Comparison of ENCODE assay signal across 8 cellular contexts in the genomic region with DNA sequence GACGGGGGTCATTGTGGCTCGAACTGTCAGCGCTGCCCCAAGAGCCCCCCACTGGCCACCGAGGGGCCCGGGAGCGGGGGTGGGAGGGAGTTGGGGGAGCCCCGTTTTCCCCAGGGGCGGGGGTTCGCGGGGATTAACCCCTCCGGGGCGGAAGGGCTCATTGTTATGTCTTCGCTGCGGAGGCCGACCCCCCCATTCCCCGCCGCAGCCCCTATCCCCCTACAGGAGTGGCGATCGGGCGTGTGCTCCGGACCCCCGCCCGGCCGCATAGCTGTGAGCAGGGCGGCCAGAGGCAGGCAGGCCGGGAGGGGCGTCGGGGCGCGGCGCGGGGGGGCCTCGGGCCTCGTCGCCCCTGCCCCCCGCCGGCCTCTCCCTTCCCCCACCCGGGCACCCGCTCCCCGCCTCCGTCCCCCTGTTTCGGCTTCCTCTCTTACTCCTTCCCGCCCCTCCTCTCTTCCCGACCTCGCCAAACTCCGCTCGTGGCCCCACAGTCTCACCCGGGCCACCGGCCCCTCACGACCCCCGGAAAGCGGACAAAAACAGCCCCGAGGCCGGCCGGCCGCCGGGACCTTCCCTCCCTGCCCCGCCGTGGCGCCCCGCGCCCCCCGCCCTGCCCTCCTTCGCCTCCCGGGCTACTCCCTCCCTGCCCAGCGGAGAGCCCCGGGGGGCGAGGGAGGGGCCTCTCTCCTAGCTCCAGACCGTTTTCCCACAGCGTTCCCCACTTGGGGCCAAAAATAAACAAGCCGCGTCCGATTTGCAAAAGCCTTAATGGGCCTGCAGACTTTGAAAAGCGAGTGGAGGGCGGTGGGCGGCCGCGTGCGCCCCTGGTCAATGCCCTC. TPM values are rescaled to one million over a fixed set of nuclear protein-coding genes. Genes with fewer than 3 reads are reported as not detected.
DNase-seq lines count a peak whose midpoint lies in the region; ATAC-seq and TF ChIP-seq lines count a peak whose summit lies in the region.

No MANE protein-coding gene starts in this region.

- no peak overlapping the region for H2BK5ac ChIP-seq in H9 (ENCODE audit: insufficient read length, low read length)

- H3K4me3 ChIP-seq in right cardiac atrium (ENCODE audit: low read length): peak overlapping the region; percentile 100
- H3K4me3 ChIP-seq in sigmoid colon: peak overlapping the region; percentile 77 to 99 (median 94)

- peak overlapping the region; percentile 53; the same call in 1 of the 2 replicates for H3K14ac ChIP-seq in H9 (ENCODE audit: insufficient read depth, low read length)

- TF ChIP-seq CTCF in H9 (conservative IDR thresholded peaks at IDR 0.05): no peak
- TF ChIP-seq CTCF in sigmoid colon (IDR thresholded peaks at IDR 0.05): no peak

- H3K23me2 ChIP-seq in H9 (ENCODE audit: insufficient read length, low read depth, low read length, poor library complexity, severe bottlenecking): peaks cover 21% of the 10 kb centered on the region

- no CpG with 5 or more reads among the region's 79 CpGs for WGBS in H9 (ENCODE audit: extremely low coverage, insufficient read length, low lambda C conversion rate)
- under 1% methylated on average over 79 of the region's 79 CpGs for WGBS in right cardiac atrium
- WGBS in sigmoid colon, 2 donors: 1% methylated on average over 79 of the region's 79 CpGs

- peaks cover 9 to 27% (median 23%) of the 10 kb centered on the region in 3 experiments; a peak in 6 of 7 replicates for H3K36me3 Mint-ChIP-seq in H9 (ENCODE audit: insufficient read depth in 1 of 3, low read depth in 3 of 3)

- no peak overlapping the region for H2AFZ ChIP-seq in H9 (ENCODE audit: low read length)

- H2BK20ac ChIP-seq in H9 (ENCODE audit: low read depth, low read length, poor library complexity, severe bottlenecking): no peak overlapping the region

- H3K4me2 ChIP-seq in H9 (ENCODE audit: insufficient read depth, insufficient read length, low read length): peak overlapping the region; percentile 97

- no peak overlapping the region for H2BK15ac ChIP-seq in H9 (ENCODE audit: low read depth, low read length)

- H3T11ph ChIP-seq in H9 (ENCODE audit: low read length): no peak overlapping the region

- no peaks in the 10 kb centered on the region for H3K79me1 ChIP-seq in H9 (ENCODE audit: insufficient read depth, low read depth, low read length, poor library complexity, severe bottlenecking)

- H4K20me1 ChIP-seq in H9 (ENCODE audit: control insufficient read depth, insufficient read depth, insufficient read length): no peaks in the 10 kb centered on the region

- H3K27ac ChIP-seq in H9 (ENCODE audit: insufficient read length, low read depth, low read length): no peak overlapping the region
- peak overlapping the region; percentile 62 for H3K27ac ChIP-seq in angular gyrus (ENCODE audit: low read depth, low read length)
- H3K27ac ChIP-seq in right cardiac atrium (ENCODE audit: low read length): peak overlapping the region; percentile 74
- peak overlapping the region; percentile 92 to 96 (median 94) for H3K27ac ChIP-seq in sigmoid colon

- no peaks in the 10 kb centered on the region; the same call in 1 of the 2 replicates for H3K79me2 ChIP-seq in H9 (ENCODE audit: insufficient read depth, low read length)

- DNase-seq in H9 (peak; percentile 46), NCI-H774 (lab: John Stamatoyannopoulos, UW) (peak; percentile 3), right cardiac atrium (peak; percentile 33 to 76 (median 75)), sigmoid colon (peak; percentile 75), AML-193 (lab: John Stamatoyannopoulos, UW) (no peak)
- no peak for DNase-seq in NK-92 treated with Interleukin-12 subunit alpha and Interleukin-12 subunit beta, amount 100 ng/mL, for 24 hours (lab: John Stamatoyannopoulos, UW)

- H3K9ac ChIP-seq in ES-I3 (ENCODE audit: low read depth, low read length) (peak overlapping the region; percentile 56), H9 (ENCODE audit: extremely low read depth, insufficient read length, low read length) (peak overlapping the region; percentile 49)

- no peak overlapping the region for H3K56ac ChIP-seq in H9 (ENCODE audit: insufficient read length, low read depth, low read length)

- no peaks in the 10 kb centered on the region; a peak in 2 of 5 replicates for H3K9me3 Mint-ChIP-seq in H9

- peak; percentile 27 to 49 for ATAC-seq in right cardiac atrium

- H4K8ac ChIP-seq in H9 (replicated peaks; ENCODE audit: insufficient read length, low read depth, low read length): no peak overlapping the region

- peak overlapping the region; percentile 92 to 95 for H3K4me3 Mint-ChIP-seq in H9

- H2BK120ac ChIP-seq in H9 (ENCODE audit: low read depth, low read length, poor library complexity, severe bottlenecking): no peak overlapping the region

- H3K23ac ChIP-seq in H9 (ENCODE audit: insufficient read length, low read depth, low read length): no peak overlapping the region

- no peak overlapping the region for H4K5ac ChIP-seq in H9 (ENCODE audit: insufficient read length, low read depth, low read length)

- no peak overlapping the region for H2AK5ac ChIP-seq in H9 (ENCODE audit: insufficient read length, low read length)

- H3K4me1 ChIP-seq in ES-I3 (ENCODE audit: insufficient read depth, low read length) (peaks cover 16% of the 10 kb centered on the region; the same call in 1 of the 2 replicates), H9 (ENCODE audit: insufficient read depth, low read length) (peaks cover 7% of the 10 kb centered on the region; the same call in 1 of the 2 replicates), right cardiac atrium (ENCODE audit: control insufficient read depth, insufficient read depth, low read length) (no peaks in the 10 kb centered on the region), sigmoid colon (peaks cover 0 to 36% (median 24%) of the 10 kb centered on the region in 4 donors)

- H2BK12ac ChIP-seq in H9 (ENCODE audit: insufficient read length, low read depth, low read length): no peak overlapping the region

- H3K18ac ChIP-seq in H9 (ENCODE audit: insufficient read length, low read depth, low read length): peak overlapping the region; percentile 5

- TF ChIP-seq POLR2A in sigmoid colon (IDR thresholded peaks at IDR 0.05): no peak

- no peaks in the 10 kb centered on the region for H3K27me3 Mint-ChIP-seq in H9 (ENCODE audit: low read depth)

- no peak overlapping the region for H3K4ac ChIP-seq in H9 (ENCODE audit: low read depth, low read length)

- H3K27ac Mint-ChIP-seq in H9: peak overlapping the region; percentile 92 to 97 (median 94); a peak in 6 of 7 replicates

- no peaks in the 10 kb centered on the region for H3K36me3 ChIP-seq in ES-I3 (ENCODE audit: insufficient read depth, low read length)
- no peaks in the 10 kb centered on the region for H3K36me3 ChIP-seq in sigmoid colon

- no peak overlapping the region for H4K91ac ChIP-seq in H9 (ENCODE audit: insufficient read length, low read depth, low read length)

- intact Hi-C loops in right cardiac atrium (cut with DNase I): loop anchor here in 1 of 4 donors (10.0 kb wide), 1 partner anchor 602 kb away; a partner anchor contains a TSS
- intact Hi-C loops in sigmoid colon (cut with DNase I): loop anchor here (5.0 kb wide), 3 partner anchors 61 to 194 kb away; a partner anchor contains a TSS

- H3K9me3 ChIP-seq in ES-I3 (ENCODE audit: control insufficient read depth, insufficient read depth, low read length): no peaks in the 10 kb centered on the region
- H3K9me3 ChIP-seq in H9 (ENCODE audit: control insufficient read depth, low read depth, low read length): no peaks in the 10 kb centered on the region
- H3K9me3 ChIP-seq in right cardiac atrium (ENCODE audit: control insufficient read depth, low read length): no peaks in the 10 kb centered on the region
- H3K9me3 ChIP-seq in sigmoid colon: no peaks in the 10 kb centered on the region

- H3K4me1 Mint-ChIP-seq in H9: peaks cover 54 to 56% of the 10 kb centered on the region in 2 experiments

- no peak for TF ChIP-seq EP300 in sigmoid colon (IDR thresholded peaks at IDR 0.05)

- no peaks in the 10 kb centered on the region for H3K27me3 ChIP-seq in H9 (ENCODE audit: insufficient read depth, low read length)
- H3K27me3 ChIP-seq in right cardiac atrium (ENCODE audit: control insufficient read depth, insufficient read depth): no peaks in the 10 kb centered on the region
- no peaks in the 10 kb centered on the region for H3K27me3 ChIP-seq in sigmoid colon

RNA-seq across cellular contexts. Expression of a gene that starts 0.8 kb away (rescaled TPM):
- total RNA-seq in H9 (2021) (130 and 142 TPM in 2 replicates), right cardiac atrium (10 to 100 TPM; 47.9 to 64.4 (median 53.0) TPM), sigmoid colon (100 to 1,000 TPM in 2 of 4 donors, 10 to 100 TPM in 2; 61.4 to 145 (median 104) TPM)
- polyA plus RNA-seq in right cardiac atrium (51.8 TPM), sigmoid colon (100 to 1,000 TPM in 1 of 3 donors, 10 to 100 TPM in 2; 78.7 to 108 (median 95.3) TPM)

Comparison
In these comparisons a context has a peak if more than half of its experiments do, and no peak if none do; other contexts are left out.
1. DNase-seq: peak in H9 (single experiment), NCI-H774 (single experiment), right cardiac atrium (3 of 3) and sigmoid colon (single experiment); none in AML-193 (0 of 2) and NK-92 treated with Interleukin-12 subunit alpha and Interleukin-12 subunit beta, amount 100 ng/mL, for 24 hours (single experiment).